Comparison of ENCODE assay signal across 8 cellular contexts in the genomic region with DNA sequence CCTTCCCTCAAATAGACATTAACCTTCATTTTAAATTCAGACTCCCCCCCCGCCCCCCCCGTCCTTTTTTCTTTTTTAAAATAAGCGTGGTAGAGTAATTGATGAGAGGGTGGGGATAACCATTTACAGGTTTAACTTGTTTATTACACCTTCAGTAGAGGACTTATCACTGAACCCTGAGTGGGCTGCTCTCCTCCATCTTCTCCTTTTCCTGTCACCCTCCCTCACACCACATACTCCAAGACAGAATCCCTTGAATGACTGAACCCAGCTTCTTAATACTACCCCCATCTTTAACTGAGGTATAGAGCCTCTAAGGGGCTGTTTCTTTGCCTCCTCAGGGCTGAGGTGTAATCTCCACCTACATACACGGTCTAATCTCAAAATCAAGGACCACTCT.
"Had no signal": no experiment of that assay in that cellular context is flagged by ENCODE, and none has a peak within 500 bp of the region (broad histone marks: within the 10 kb centered on the region; RNA-seq: fewer than 3 reads in every experiment).

No MANE protein-coding gene starts in this region.

- FAIRE-seq: H1, H54, HepG2 had no signal

- DNase-seq: H9, HCEC 1CT had no signal

- H3K4me3 Mint-ChIP-seq: GM23338, H9, IgD-negative memory B cell had no signal

- H3K27ac ChIP-seq: HL-60 had no signal

- H3K4me3 ChIP-seq: GM23338 had no signal

- H3K27ac Mint-ChIP-seq: GM23338, IgD-negative memory B cell had no signal

- H3K9me3 Mint-ChIP-seq: GM23338, H9, IgD-negative memory B cell had no signal

- H3K27me3 Mint-ChIP-seq: IgD-negative memory B cell had no signal
